Comparison of ENCODE assay signal across 8 cellular contexts in the genomic region with DNA sequence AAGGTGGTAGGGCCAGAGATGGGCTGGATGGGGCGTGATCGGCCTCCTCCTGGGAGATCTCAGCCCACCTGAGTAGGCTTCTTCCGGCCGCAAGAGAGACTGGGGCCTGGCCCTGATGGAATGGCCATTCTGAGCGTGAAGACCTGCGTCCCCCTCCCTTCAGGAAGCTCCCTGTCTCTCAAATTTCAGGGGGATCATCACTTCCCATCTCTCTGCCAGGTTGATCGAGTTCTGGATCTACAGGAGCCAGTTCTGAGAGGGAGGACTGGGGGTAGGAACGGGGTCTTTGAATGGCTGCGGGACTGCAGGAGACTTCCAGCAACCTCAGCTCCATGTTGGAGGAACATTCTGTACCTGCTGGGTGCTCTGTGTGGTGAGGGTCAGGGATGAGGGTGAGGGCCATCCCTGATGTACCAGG. TPM values are rescaled to one million over a fixed set of nuclear protein-coding genes. Genes with fewer than 3 reads are reported as not detected.
DNase-seq lines count a peak whose midpoint lies in the region; ATAC-seq and TF ChIP-seq lines count a peak whose summit lies in the region.

No MANE protein-coding gene starts in this region.

- peak overlapping the region; percentile 87 for H3K27ac Mint-ChIP-seq in activated CD4-positive, alpha-beta T cell treated with anti-CD3 and anti-CD28 coated beads, Interleukin-2, amount 10 ng/mL, durations not matched to agents 24 days and 14 days
- peak overlapping the region; percentile 63 to 84 for H3K27ac Mint-ChIP-seq in activated naive CD4-positive, alpha-beta T cell treated with anti-CD3 and anti-CD28 coated beads, Interleukin-2, amount 50 U/mL, for 72 hours

- intact Hi-C loops in activated CD4-positive, alpha-beta T cell treated with anti-CD3 and anti-CD28 coated beads, Interleukin-2, amount 10 ng/mL, durations not matched to agents 24 days and 14 days (cut with micrococcal nuclease) = loop anchor here (1.0 kb wide), 1 partner anchor 27 kb away; a partner anchor contains a TSS

- no peaks in the 10 kb centered on the region for H3K9me3 ChIP-seq in thoracic aorta

- no peak for ATAC-seq in activated naive CD4-positive, alpha-beta T cell treated with anti-CD3 and anti-CD28 coated beads, Interleukin-2, amount 50 U/mL, for 72 hours
- ATAC-seq in thoracic aorta (ENCODE audit: insufficient number of reproducible peaks, low FRiP score, low read depth) = no peak
- no peak for ATAC-seq in HG02571 (IDR thresholded peaks at IDR 0.05; ENCODE audit: unreplicated experiment)
- ATAC-seq in HG03135 (IDR thresholded peaks at IDR 0.05; ENCODE audit: unreplicated experiment) = no peak

- peaks cover 4 to 11% of the 10 kb centered on the region in 2 donors for H3K4me1 ChIP-seq in thoracic aorta (ENCODE audit: control insufficient read depth in 1 of 2, low read depth in 2 of 2)

- H3K36me3 Mint-ChIP-seq in activated CD4-positive, alpha-beta T cell treated with anti-CD3 and anti-CD28 coated beads, Interleukin-2, amount 10 ng/mL, durations not matched to agents 24 days and 14 days (ENCODE audit: low read depth) = no peaks in the 10 kb centered on the region
- H3K36me3 Mint-ChIP-seq in activated naive CD4-positive, alpha-beta T cell treated with anti-CD3 and anti-CD28 coated beads, Interleukin-2, amount 50 U/mL, for 72 hours = no peaks in the 10 kb centered on the region

- TF ChIP-seq CTCF in kidney epithelial cell (IDR thresholded peaks at IDR 0.05; ENCODE audit: insufficient read depth, low read length, poor library complexity, severe bottlenecking) (no peak), thoracic aorta (IDR thresholded peaks at IDR 0.05) (no peak)

- DNase-seq in activated CD4-positive, alpha-beta T cell treated with anti-CD3 and anti-CD28 coated beads, Interleukin-2, amount 10 ng/mL, durations not matched to agents 24 days and 14 days = no peak
- no peak for DNase-seq in activated CD4-positive, alpha-beta T cell treated with anti-CD3 and anti-CD28 coated beads, Interleukin-2, amount 50 U/mL, for 4 hours
- no peak for DNase-seq in activated naive CD4-positive, alpha-beta T cell treated with anti-CD3 and anti-CD28 coated beads, Interleukin-2, amount 50 U/mL, for 72 hours (ENCODE audit: low spot score in 2 of 2)
- DNase-seq in kidney epithelial cell (ENCODE audit: low read depth) = no peak
- DNase-seq in thoracic aorta (ENCODE audit: low spot score) = no peak
- no peak for DNase-seq in 8988T

- peak overlapping the region; percentile 18 to 45 for H3K27ac ChIP-seq in thoracic aorta

- H3K4me3 ChIP-seq in kidney epithelial cell (ENCODE audit: low read depth, low read length) (peak overlapping the region; percentile 32), thoracic aorta (peak overlapping the region; percentile 66)

- H3K4me3 Mint-ChIP-seq in activated CD4-positive, alpha-beta T cell treated with anti-CD3 and anti-CD28 coated beads, Interleukin-2, amount 10 ng/mL, durations not matched to agents 24 days and 14 days = peak overlapping the region; percentile 86

- H3K27me3 Mint-ChIP-seq in activated CD4-positive, alpha-beta T cell treated with anti-CD3 and anti-CD28 coated beads, Interleukin-2, amount 10 ng/mL, durations not matched to agents 24 days and 14 days = peaks cover 2% of the 10 kb centered on the region

- H3K36me3 ChIP-seq in kidney epithelial cell (ENCODE audit: control insufficient read depth, insufficient read depth, low read length) (no peaks in the 10 kb centered on the region), thoracic aorta (no peaks in the 10 kb centered on the region)

- peaks cover 27% of the 10 kb centered on the region for H3K4me1 Mint-ChIP-seq in activated CD4-positive, alpha-beta T cell treated with anti-CD3 and anti-CD28 coated beads, Interleukin-2, amount 10 ng/mL, durations not matched to agents 24 days and 14 days

- H3K27me3 ChIP-seq in kidney epithelial cell (ENCODE audit: control insufficient read depth, insufficient read depth, low read length) (no peaks in the 10 kb centered on the region), thoracic aorta (replicated peaks; ENCODE audit: insufficient read depth) (no peaks in the 10 kb centered on the region)

- no peaks in the 10 kb centered on the region for H3K9me3 Mint-ChIP-seq in activated CD4-positive, alpha-beta T cell treated with anti-CD3 and anti-CD28 coated beads, Interleukin-2, amount 10 ng/mL, durations not matched to agents 24 days and 14 days
- no peaks in the 10 kb centered on the region for H3K9me3 Mint-ChIP-seq in activated naive CD4-positive, alpha-beta T cell treated with anti-CD3 and anti-CD28 coated beads, Interleukin-2, amount 50 U/mL, for 72 hours

RNA-seq across cellular contexts. Expression of a gene that starts 9.3 kb away (rescaled TPM):
- 0.69 and 0.84 TPM in 2 replicates for total RNA-seq in activated CD4-positive, alpha-beta T cell treated with anti-CD3 and anti-CD28 coated beads, Interleukin-2, amount 10 ng/mL, durations not matched to agents 24 days and 14 days
- 1 to 10 TPM in 1 of 2 donors, under 1 TPM in 1; 0.50 to 1.1 TPM for total RNA-seq in activated naive CD4-positive, alpha-beta T cell treated with anti-CD3 and anti-CD28 coated beads, Interleukin-2, amount 50 U/mL, for 72 hours
- not detected in 2 replicates for total RNA-seq in kidney epithelial cell
- total RNA-seq in thoracic aorta = 1 to 10 TPM in 1 of 2 donors, under 1 TPM in 1; 0.68 to 1.2 TPM

RNA-seq across cellular contexts. Expression of a gene that starts 25.9 kb away (rescaled TPM):
- not detected in 2 replicates for total RNA-seq in activated CD4-positive, alpha-beta T cell treated with anti-CD3 and anti-CD28 coated beads, Interleukin-2, amount 10 ng/mL, durations not matched to agents 24 days and 14 days
- total RNA-seq in activated naive CD4-positive, alpha-beta T cell treated with anti-CD3 and anti-CD28 coated beads, Interleukin-2, amount 50 U/mL, for 72 hours = not detected
- total RNA-seq in kidney epithelial cell (not detected in 2 replicates), thoracic aorta (not detected)

RNA-seq across cellular contexts. Expression of a gene that starts 26.1 kb away (rescaled TPM):
- 65.7 and 65.8 TPM in 2 replicates for total RNA-seq in activated CD4-positive, alpha-beta T cell treated with anti-CD3 and anti-CD28 coated beads, Interleukin-2, amount 10 ng/mL, durations not matched to agents 24 days and 14 days
- 10 to 100 TPM; 52.6 to 76.6 TPM for total RNA-seq in activated naive CD4-positive, alpha-beta T cell treated with anti-CD3 and anti-CD28 coated beads, Interleukin-2, amount 50 U/mL, for 72 hours
- 37.9 and 38.5 TPM in 2 replicates for total RNA-seq in kidney epithelial cell
- total RNA-seq in thoracic aorta = 10 to 100 TPM; 43.3 to 64.0 TPM

RNA-seq across cellular contexts. Expression of a gene that starts 27.1 kb away (rescaled TPM):
- 199 and 204 TPM in 2 replicates for total RNA-seq in activated CD4-positive, alpha-beta T cell treated with anti-CD3 and anti-CD28 coated beads, Interleukin-2, amount 10 ng/mL, durations not matched to agents 24 days and 14 days
- total RNA-seq in activated naive CD4-positive, alpha-beta T cell treated with anti-CD3 and anti-CD28 coated beads, Interleukin-2, amount 50 U/mL, for 72 hours = 100 to 1,000 TPM in 1 of 2 donors, 10 to 100 TPM in 1; 89.7 to 136 TPM
- total RNA-seq in kidney epithelial cell (102 and 104 TPM in 2 replicates), thoracic aorta (10 to 100 TPM; 68.8 to 74.2 TPM)

RNA-seq across cellular contexts. Expression of a gene that starts 35.0 kb away (rescaled TPM):
- total RNA-seq in activated CD4-positive, alpha-beta T cell treated with anti-CD3 and anti-CD28 coated beads, Interleukin-2, amount 10 ng/mL, durations not matched to agents 24 days and 14 days = 22.1 and 22.7 TPM in 2 replicates
- 10 to 100 TPM; 33.2 to 49.8 TPM for total RNA-seq in activated naive CD4-positive, alpha-beta T cell treated with anti-CD3 and anti-CD28 coated beads, Interleukin-2, amount 50 U/mL, for 72 hours
- total RNA-seq in kidney epithelial cell (3.8 TPM in 2 replicates), thoracic aorta (10 to 100 TPM in 1 of 2 donors, 1 to 10 TPM in 1; 8.3 to 16.0 TPM)
